Comparison of ENCODE assay signal across 15 cellular contexts in the genomic region with DNA sequence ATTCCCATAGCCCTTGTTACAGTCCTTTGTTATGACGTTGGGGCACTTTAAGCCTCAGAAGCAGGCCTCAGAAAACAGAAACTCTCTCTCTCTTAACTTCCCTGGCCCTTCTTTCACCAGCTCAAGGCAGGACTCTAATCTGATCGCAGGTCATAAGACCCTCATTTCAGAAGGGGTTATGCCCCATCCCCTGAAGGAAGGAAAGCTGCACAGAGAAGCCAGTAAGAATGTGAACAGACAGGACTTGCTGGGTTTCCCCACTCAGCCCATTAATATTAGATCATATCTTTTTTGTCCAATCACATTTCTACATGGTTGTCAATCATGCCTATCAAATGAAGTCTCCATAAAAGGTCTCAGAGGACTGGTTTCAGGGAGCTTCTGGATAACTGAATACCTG. TPM values are rescaled to one million over a fixed set of nuclear protein-coding genes. Genes with fewer than 3 reads are reported as not detected.
DNase-seq lines count a peak whose midpoint lies in the region; ATAC-seq, FAIRE-seq and TF ChIP-seq lines count a peak whose summit lies in the region.
"Had no signal": no experiment of that assay in that cellular context is flagged by ENCODE, and none has a peak within 500 bp of the region (broad histone marks: within the 10 kb centered on the region; RNA-seq: fewer than 3 reads in every experiment).

No MANE protein-coding gene starts in this region.

- CTCF ChIA-PET in naive thymus-derived CD4-positive, alpha-beta T cell (lab: Charles Lee) = no interaction called here

- no peak overlapping the region for H2AFZ ChIP-seq in trophoblast cell (ENCODE audit: insufficient read depth, low read length, poor library complexity)

- H4K91ac ChIP-seq in trophoblast cell (ENCODE audit: low read depth, low read length) = no peak overlapping the region

- FAIRE-seq in bronchial epithelial cell (lab: Jason Lieb, UNC) = no peak
- FAIRE-seq: GM12892, H54 had no signal

- no peaks in the 10 kb centered on the region for H3K79me2 ChIP-seq in trophoblast cell (ENCODE audit: control insufficient read depth, insufficient read depth, low read length, poor library complexity)

- peak; percentile 5 for DNase-seq in bronchial epithelial cell (ENCODE audit: low read depth)
- peak; percentile 43 for DNase-seq in kidney tubule cell (ENCODE audit: low spot score)
- DNase-seq in trophoblast cell = peak; percentile 8 to 62
- DNase-seq in stimulated activated CD4-positive, alpha-beta T cell treated with anti-CD3 and anti-CD28 coated beads, Interleukin-2, amount 100 ng/mL, for 24 hours = no peak
- no peak for DNase-seq in activated CD4-positive, alpha-beta T cell treated with anti-CD3 and anti-CD28 coated beads, Interleukin-2, amount 50 U/mL, for 1 hour
- DNase-seq in naive thymus-derived CD4-positive, alpha-beta T cell = no peak
- DNase-seq: C1 segment of cervical spinal cord; Calu3; CD4-positive, alpha-beta memory T cell; COR-L47; DND-41; GOT3; HCEC 1CT had no signal

- no peak overlapping the region for H3K4ac ChIP-seq in trophoblast cell (ENCODE audit: low read depth, low read length)

- peaks cover 0 to 3% (median 0%) of the 10 kb centered on the region in 5 donors for H3K27me3 Mint-ChIP-seq in naive thymus-derived CD4-positive, alpha-beta T cell
- H3K27me3 Mint-ChIP-seq: CD4-positive, alpha-beta memory T cell had no signal

- no peak for TF ChIP-seq CTCF in bronchial epithelial cell (IDR thresholded peaks at IDR 0.05; ENCODE audit: insufficient read depth, low read length, severe bottlenecking)

- intact Hi-C loops in naive thymus-derived CD4-positive, alpha-beta T cell (cut with micrococcal nuclease) = no loop called here

- peaks cover 0 to 6% (median 0%) of the 10 kb centered on the region in 5 donors for H3K36me3 Mint-ChIP-seq in naive thymus-derived CD4-positive, alpha-beta T cell
- H3K36me3 Mint-ChIP-seq: CD4-positive, alpha-beta memory T cell had no signal

- no peak overlapping the region for H3K4me3 Mint-ChIP-seq in naive thymus-derived CD4-positive, alpha-beta T cell
- H3K4me3 Mint-ChIP-seq: CD4-positive, alpha-beta memory T cell had no signal

- WGBS in trophoblast cell (ENCODE audit: extremely low coverage, insufficient coverage, insufficient read length) = no CpG with 5 or more reads among the region's 2 CpGs

- no peak overlapping the region for H3K4me2 ChIP-seq in trophoblast cell (ENCODE audit: low read length)

- no peak overlapping the region for H3K4me3 ChIP-seq in bronchial epithelial cell (ENCODE audit: low read depth, low read length)
- no peak overlapping the region for H3K4me3 ChIP-seq in trophoblast cell (ENCODE audit: low read depth, low read length)
- no peak overlapping the region for H3K4me3 ChIP-seq in naive thymus-derived CD4-positive, alpha-beta T cell (ENCODE audit: low read length)

- H3K18ac ChIP-seq in trophoblast cell (ENCODE audit: low read length) = no peak overlapping the region

- H3K27ac Mint-ChIP-seq in naive thymus-derived CD4-positive, alpha-beta T cell = no peak overlapping the region
- H3K27ac Mint-ChIP-seq: CD4-positive, alpha-beta memory T cell had no signal

- H3K23ac ChIP-seq in trophoblast cell (ENCODE audit: low read length) = no peak overlapping the region

- POLR2A ChIA-PET in naive thymus-derived CD4-positive, alpha-beta T cell (lab: Charles Lee) = interaction anchor here (1.1 kb wide), 1 partner anchor 16 kb away, joined by 4 read pairs; a partner anchor contains a TSS

- no peak for ATAC-seq in naive thymus-derived CD4-positive, alpha-beta T cell

- H2AK5ac ChIP-seq in trophoblast cell (ENCODE audit: low read length) = no peak overlapping the region

- no peak overlapping the region for H4K8ac ChIP-seq in trophoblast cell (ENCODE audit: low read depth, low read length)

- H4K12ac ChIP-seq in trophoblast cell (ENCODE audit: low read depth, low read length) = no peak overlapping the region

- no peaks in the 10 kb centered on the region for H3K79me1 ChIP-seq in trophoblast cell (ENCODE audit: low read length)

- H3K27me3 ChIP-seq in bronchial epithelial cell (ENCODE audit: control insufficient read depth, insufficient read depth, low read length) (no peaks in the 10 kb centered on the region), trophoblast cell (ENCODE audit: insufficient read depth, low read length) (no peaks in the 10 kb centered on the region)
- H3K27me3 ChIP-seq in naive thymus-derived CD4-positive, alpha-beta T cell (ENCODE audit: control insufficient read depth in 2 of 2, insufficient read depth in 2 of 2, low read length in 2 of 2) = no peaks in the 10 kb centered on the region

- H3K9ac ChIP-seq in trophoblast cell (ENCODE audit: low read length) = no peak overlapping the region

- H2BK120ac ChIP-seq in trophoblast cell (ENCODE audit: insufficient read depth, low read length, poor library complexity) = no peak overlapping the region

- no peaks in the 10 kb centered on the region for H3K4me1 Mint-ChIP-seq in naive thymus-derived CD4-positive, alpha-beta T cell
- H3K4me1 Mint-ChIP-seq: CD4-positive, alpha-beta memory T cell had no signal

- H3K9me3 ChIP-seq in trophoblast cell (ENCODE audit: insufficient read depth, low read depth, low read length) = no peaks in the 10 kb centered on the region
- H3K9me3 ChIP-seq in naive thymus-derived CD4-positive, alpha-beta T cell (ENCODE audit: control insufficient read depth in 2 of 3, low read length in 3 of 3) = no peaks in the 10 kb centered on the region

- H2BK12ac ChIP-seq in trophoblast cell (ENCODE audit: low read length) = no peak overlapping the region

- no peak overlapping the region for H2BK5ac ChIP-seq in trophoblast cell (ENCODE audit: low read depth, low read length, poor library complexity)

- H3K9me3 Mint-ChIP-seq in naive thymus-derived CD4-positive, alpha-beta T cell = no peaks in the 10 kb centered on the region
- H3K9me3 Mint-ChIP-seq: CD4-positive, alpha-beta memory T cell had no signal

- no peak overlapping the region for H3K14ac ChIP-seq in trophoblast cell (ENCODE audit: low read length)

- no peaks in the 10 kb centered on the region for H3K36me3 ChIP-seq in bronchial epithelial cell (ENCODE audit: control insufficient read depth, insufficient read depth, low read length)
- no peaks in the 10 kb centered on the region for H3K36me3 ChIP-seq in trophoblast cell (ENCODE audit: control insufficient read depth in 1 of 2, insufficient read depth in 2 of 2, low read length in 2 of 2)
- H3K36me3 ChIP-seq in naive thymus-derived CD4-positive, alpha-beta T cell (ENCODE audit: control insufficient read depth in 2 of 3, insufficient read depth in 3 of 3, low read length in 3 of 3) = no peaks in the 10 kb centered on the region

- no peak overlapping the region for H3K27ac ChIP-seq in trophoblast cell (ENCODE audit: low read depth, low read length)
- no peak overlapping the region for H3K27ac ChIP-seq in naive thymus-derived CD4-positive, alpha-beta T cell (ENCODE audit: low read depth, low read length)

- no peaks in the 10 kb centered on the region for H3K4me1 ChIP-seq in trophoblast cell (ENCODE audit: control insufficient read depth in 1 of 2, insufficient read depth in 2 of 2, low read length in 2 of 2)
- H3K4me1 ChIP-seq in naive thymus-derived CD4-positive, alpha-beta T cell (ENCODE audit: control insufficient read depth in 2 of 2, insufficient read depth in 2 of 2, low read length in 2 of 2) = no peaks in the 10 kb centered on the region

RNA-seq across cellular contexts. Expression of a gene that starts 49.3 kb away (rescaled TPM):
- total RNA-seq in bronchial epithelial cell = 14.8 and 17.4 TPM in 2 replicates
- polyA plus RNA-seq in trophoblast cell (2013) = 33.5 and 36.2 TPM in 2 replicates
- 10 to 100 TPM; 29.8 to 41.3 (median 36.7) TPM for total RNA-seq in naive thymus-derived CD4-positive, alpha-beta T cell
- 10 to 100 TPM in 1 of 2 donors, 1 to 10 TPM in 1; 9.6 to 11.7 TPM for polyA plus RNA-seq in naive thymus-derived CD4-positive, alpha-beta T cell

Comparison
In these comparisons a context has a peak if more than half of its experiments do, and no peak if none do; other contexts are left out.
1. DNase-seq: peak in bronchial epithelial cell (single experiment), kidney tubule cell (single experiment) and trophoblast cell (2 of 2); none in stimulated activated CD4-positive, alpha-beta T cell treated with anti-CD3 and anti-CD28 coated beads, Interleukin-2, amount 100 ng/mL, for 24 hours (0 of 2), activated CD4-positive, alpha-beta T cell treated with anti-CD3 and anti-CD28 coated beads, Interleukin-2, amount 50 U/mL, for 1 hour (single experiment) and naive thymus-derived CD4-positive, alpha-beta T cell (0 of 9).